In genomic region chr10:28677889-28678686, GRCh38 we compare ENCODE assay signal across 8 cellular contexts. TPM values are rescaled to one million over a fixed set of nuclear protein-coding genes. Genes with fewer than 3 reads are reported as not detected.
DNase-seq lines count a peak whose midpoint lies in the region; ATAC-seq and TF ChIP-seq lines count a peak whose summit lies in the region.

No MANE protein-coding gene starts in this region.

- peak overlapping the region; percentile 90 to 99 (median 94) for H3K4me2 ChIP-seq in BLaER1 treated with 17β-estradiol and CSF1 and Interleukin-3, amounts not matched to agents 10 nM and 100 nM

- H3K36me3 ChIP-seq in BLaER1 treated with 17β-estradiol and CSF1 and Interleukin-3, amounts not matched to agents 10 nM and 100 nM = peaks cover 0 to 23% (median 20%) of the 10 kb centered on the region in 11 experiments; a peak in 15 of 22 replicates
- H3K36me3 ChIP-seq in colonic mucosa (no peaks in the 10 kb centered on the region), right lobe of liver (peaks cover 0 to 11% (median 0%) of the 10 kb centered on the region in 4 donors)

- H3K4me3 ChIP-seq in BLaER1 treated with 17β-estradiol and CSF1 and Interleukin-3, amounts not matched to agents 10 nM and 100 nM = peak overlapping the region; percentile 82 to 99 (median 96)
- H3K4me3 ChIP-seq in colonic mucosa = peak overlapping the region; percentile 39
- H3K4me3 ChIP-seq in right lobe of liver = peak overlapping the region; percentile 68 to 81 (median 81)

- TF ChIP-seq CTCF in colonic mucosa (IDR thresholded peaks at IDR 0.05) = no peak
- TF ChIP-seq CTCF in right lobe of liver (IDR thresholded peaks at IDR 0.05) = no peak

- peaks cover 5 to 24% (median 19%) of the 10 kb centered on the region in 11 experiments; a peak in 19 of 22 replicates for H3K27me3 ChIP-seq in BLaER1 treated with 17β-estradiol and CSF1 and Interleukin-3, amounts not matched to agents 10 nM and 100 nM
- H3K27me3 ChIP-seq in colonic mucosa = peaks cover 33% of the 10 kb centered on the region
- H3K27me3 ChIP-seq in right lobe of liver = peaks cover 0 to 4% of the 10 kb centered on the region in 2 donors

- intact Hi-C loops in colonic mucosa (cut with DNase I) = loop anchor here (5.0 to 10.0 kb wide), 2 partner anchors 197 to 314 kb away; no protein-coding TSS in a partner anchor
- intact Hi-C loops in right lobe of liver (cut with DNase I) = no loop called here

- peaks cover 35 to 47% (median 40%) of the 10 kb centered on the region in 10 experiments for H3K4me1 ChIP-seq in BLaER1 treated with 17β-estradiol and CSF1 and Interleukin-3, amounts not matched to agents 10 nM and 100 nM
- H3K4me1 ChIP-seq in colonic mucosa = peaks cover 3% of the 10 kb centered on the region
- H3K4me1 ChIP-seq in right lobe of liver = peaks cover 0 to 16% (median 7%) of the 10 kb centered on the region in 4 donors

- peaks cover 4% of the 10 kb centered on the region for H3K36me3 Mint-ChIP-seq in stimulated activated naive CD8-positive, alpha-beta T cell treated with anti-CD3 and anti-CD28 coated beads, Interleukin-15, Interleukin-2, amounts not matched to agents 100 ng/mL and 50 ng/mL, for 24 hours (ENCODE audit: low read depth)

- peaks cover 72% of the 10 kb centered on the region for H3K27me3 Mint-ChIP-seq in stimulated activated naive CD8-positive, alpha-beta T cell treated with anti-CD3 and anti-CD28 coated beads, Interleukin-15, Interleukin-2, amounts not matched to agents 100 ng/mL and 50 ng/mL, for 24 hours

- ATAC-seq in HG02571 (IDR thresholded peaks at IDR 0.05; ENCODE audit: unreplicated experiment) (peak; percentile 15), right lobe of liver (peak; percentile 6 to 21 (median 14))

- DNase-seq in T-helper 9 cell = peak; percentile 14
- peak; percentile 29 for DNase-seq in colonic mucosa
- peak; percentile 48 to 66 (median 59) for DNase-seq in right lobe of liver
- no peak for DNase-seq in SKM-1 (lab: John Stamatoyannopoulos, UW; ENCODE audit: unreplicated experiment)
- DNase-seq in HT-29 (ENCODE audit: low spot score) = no peak

- no peaks in the 10 kb centered on the region for H3K9me3 ChIP-seq in BLaER1 treated with 17β-estradiol and CSF1 and Interleukin-3, amounts not matched to agents 10 nM and 100 nM (replicated peaks in 1 of 11)
- H3K9me3 ChIP-seq in colonic mucosa = no peaks in the 10 kb centered on the region
- no peaks in the 10 kb centered on the region for H3K9me3 ChIP-seq in right lobe of liver

- H3K27ac ChIP-seq in BLaER1 treated with 17β-estradiol and CSF1 and Interleukin-3, amounts not matched to agents 10 nM and 100 nM = peak overlapping the region; percentile 2 to 90 (median 84); a peak in 21 of 22 replicates
- H3K27ac ChIP-seq in colonic mucosa = no peak overlapping the region
- peak overlapping the region; percentile 77 to 83 (median 82) for H3K27ac ChIP-seq in right lobe of liver

- H3K4me3 Mint-ChIP-seq in stimulated activated naive CD8-positive, alpha-beta T cell treated with anti-CD3 and anti-CD28 coated beads, Interleukin-15, Interleukin-2, amounts not matched to agents 100 ng/mL and 50 ng/mL, for 24 hours = peak overlapping the region; percentile 84

- H4K20me1 ChIP-seq in BLaER1 treated with 17β-estradiol and CSF1 and Interleukin-3, amounts not matched to agents 10 nM and 100 nM = peaks cover 0 to 58% (median 49%) of the 10 kb centered on the region in 11 experiments; a peak in 13 of 22 replicates

- 6% methylated on average over 7 of the region's 53 CpGs for WGBS in right lobe of liver (ENCODE audit: insufficient coverage, low coverage, low lambda C conversion rate, missing lambda C conversion rate)

- peak overlapping the region; percentile 4 for H3K27ac Mint-ChIP-seq in stimulated activated naive CD8-positive, alpha-beta T cell treated with anti-CD3 and anti-CD28 coated beads, Interleukin-15, Interleukin-2, amounts not matched to agents 100 ng/mL and 50 ng/mL, for 24 hours

- peak overlapping the region; percentile 75 to 94 (median 89) for H3K9ac ChIP-seq in BLaER1 treated with 17β-estradiol and CSF1 and Interleukin-3, amounts not matched to agents 10 nM and 100 nM
- peak overlapping the region in 1 of 2 donors; percentile 85 for H3K9ac ChIP-seq in colonic mucosa (ENCODE audit: low read depth in 2 of 2, low read length in 2 of 2)

- no peak for TF ChIP-seq POLR2A in right lobe of liver (IDR thresholded peaks at IDR 0.05)

- peaks cover 37% of the 10 kb centered on the region for H3K4me1 Mint-ChIP-seq in stimulated activated naive CD8-positive, alpha-beta T cell treated with anti-CD3 and anti-CD28 coated beads, Interleukin-15, Interleukin-2, amounts not matched to agents 100 ng/mL and 50 ng/mL, for 24 hours (ENCODE audit: low read depth)

- H3K9me3 Mint-ChIP-seq in stimulated activated naive CD8-positive, alpha-beta T cell treated with anti-CD3 and anti-CD28 coated beads, Interleukin-15, Interleukin-2, amounts not matched to agents 100 ng/mL and 50 ng/mL, for 24 hours = no peaks in the 10 kb centered on the region

RNA-seq across cellular contexts. Expression of gene BAMBI, which starts 0.8 kb away (rescaled TPM):
- total RNA-seq in colonic mucosa = 1 to 10 TPM; 3.1 to 4.6 TPM
- total RNA-seq in right lobe of liver = 10 to 100 TPM in 2 of 6 experiments, 1 to 10 TPM in 4; 2.4 to 22.4 (median 7.2) TPM
- 0.68 and 1.4 TPM in 2 replicates for total RNA-seq in HT-29 (2014; rRNA removed; shearing (Covaris generic))

Comparison
In these comparisons a context has a peak if more than half of its experiments do, and no peak if none do; other contexts are left out.
1. H3K4me3 ChIP-seq: peak in every context shown above with its lines; median percentile 96 in BLaER1 treated with 17β-estradiol and CSF1 and Interleukin-3, amounts not matched to agents 10 nM and 100 nM; 81 in right lobe of liver; 39 in colonic mucosa.
2. DNase-seq: peak in T-helper 9 cell (single experiment), colonic mucosa (single experiment) and right lobe of liver (3 of 3); none in SKM-1 (single experiment) and HT-29 (single experiment).